ENCODE assay signal across 8 cellular contexts in the genomic region with DNA sequence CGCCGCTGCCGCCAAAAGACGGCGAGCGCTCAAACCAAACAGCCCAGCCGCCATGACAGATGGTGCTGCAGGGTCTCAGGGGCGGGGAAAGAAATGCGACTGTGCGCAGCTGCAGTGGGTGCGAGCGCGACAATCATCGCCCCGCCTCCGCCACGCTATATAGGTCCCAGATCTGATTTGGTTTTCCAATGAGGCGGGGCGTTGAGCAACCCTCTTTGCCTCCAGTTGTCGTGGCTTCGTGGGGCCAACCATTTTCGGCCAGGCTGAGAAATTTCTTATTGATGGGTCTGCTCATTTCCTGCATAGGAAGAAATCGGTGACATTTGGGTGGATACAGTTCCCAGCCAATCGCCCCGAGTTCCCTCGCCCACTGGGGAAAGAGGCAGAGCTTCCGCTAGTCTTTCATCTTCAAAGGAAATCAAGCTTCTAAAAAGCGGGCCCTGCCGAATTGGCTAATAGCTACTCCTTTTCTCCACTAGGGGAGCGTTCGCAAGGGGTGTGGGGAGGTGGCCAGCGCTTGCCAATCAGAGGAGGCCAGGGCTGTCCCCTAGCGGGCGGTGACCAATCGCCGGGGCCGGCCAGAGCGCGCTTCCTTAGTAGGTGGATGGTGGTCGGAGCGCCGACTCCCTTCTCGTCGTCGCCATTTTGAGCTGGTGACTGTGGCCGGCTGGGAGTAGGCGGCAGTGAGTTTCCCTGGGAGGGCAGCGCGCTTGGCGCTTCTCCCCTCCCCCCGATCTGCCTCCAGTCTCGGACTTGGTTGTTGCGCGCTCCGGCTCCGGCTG. TPM values are rescaled to one million over a fixed set of nuclear protein-coding genes. Genes with fewer than 3 reads are reported as not detected.
DNase-seq lines count a peak whose midpoint lies in the region; ATAC-seq, FAIRE-seq and TF ChIP-seq lines count a peak whose summit lies in the region.

A gene (minus strand): TSS at position 77 of the 782 bp plus-strand sequence. CDS start 23 bp downstream, at position 54.
A gene with protein sequence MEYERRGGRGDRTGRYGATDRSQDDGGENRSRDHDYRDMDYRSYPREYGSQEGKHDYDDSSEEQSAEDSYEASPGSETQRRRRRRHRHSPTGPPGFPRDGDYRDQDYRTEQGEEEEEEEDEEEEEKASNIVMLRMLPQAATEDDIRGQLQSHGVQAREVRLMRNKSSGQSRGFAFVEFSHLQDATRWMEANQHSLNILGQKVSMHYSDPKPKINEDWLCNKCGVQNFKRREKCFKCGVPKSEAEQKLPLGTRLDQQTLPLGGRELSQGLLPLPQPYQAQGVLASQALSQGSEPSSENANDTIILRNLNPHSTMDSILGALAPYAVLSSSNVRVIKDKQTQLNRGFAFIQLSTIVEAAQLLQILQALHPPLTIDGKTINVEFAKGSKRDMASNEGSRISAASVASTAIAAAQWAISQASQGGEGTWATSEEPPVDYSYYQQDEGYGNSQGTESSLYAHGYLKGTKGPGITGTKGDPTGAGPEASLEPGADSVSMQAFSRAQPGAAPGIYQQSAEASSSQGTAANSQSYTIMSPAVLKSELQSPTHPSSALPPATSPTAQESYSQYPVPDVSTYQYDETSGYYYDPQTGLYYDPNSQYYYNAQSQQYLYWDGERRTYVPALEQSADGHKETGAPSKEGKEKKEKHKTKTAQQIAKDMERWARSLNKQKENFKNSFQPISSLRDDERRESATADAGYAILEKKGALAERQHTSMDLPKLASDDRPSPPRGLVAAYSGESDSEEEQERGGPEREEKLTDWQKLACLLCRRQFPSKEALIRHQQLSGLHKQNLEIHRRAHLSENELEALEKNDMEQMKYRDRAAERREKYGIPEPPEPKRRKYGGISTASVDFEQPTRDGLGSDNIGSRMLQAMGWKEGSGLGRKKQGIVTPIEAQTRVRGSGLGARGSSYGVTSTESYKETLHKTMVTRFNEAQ (plus strand): TSS at position 596 of the 782 bp plus-strand sequence. CDS start 2,261 bp downstream, outside the sequence.

- H3K79me2 ChIP-seq in H9 (ENCODE audit: insufficient read depth, low read length): peaks cover 26% of the 10 kb centered on the region

- H3K9ac ChIP-seq in H9 (ENCODE audit: extremely low read depth, insufficient read length, low read length): peak within 1 kb of the TSS; percentile 92

- H3K27me3 Mint-ChIP-seq in H9 (ENCODE audit: low read depth) (no peaks in the 10 kb centered on the region), nephron progenitor cell (ENCODE audit: low read depth, poor library complexity) (no peaks in the 10 kb centered on the region)
- no peaks in the 10 kb centered on the region for H3K27me3 Mint-ChIP-seq in stimulated activated naive CD8-positive, alpha-beta T cell treated with anti-CD3 and anti-CD28 coated beads, Interleukin-15, amount 100 ng/mL, for 72 hours

- no peak within 1 kb of the TSS for H3T11ph ChIP-seq in H9 (ENCODE audit: low read length)

- no peaks in the 10 kb centered on the region; the same call in 1 of the 2 replicates for H3K4me1 ChIP-seq in H9 (ENCODE audit: insufficient read depth, low read length)

- peak within 1 kb of the TSS; percentile 97 to 99 (median 97) for H3K27ac Mint-ChIP-seq in H9
- peak within 1 kb of the TSS; percentile 99 for H3K27ac Mint-ChIP-seq in nephron progenitor cell
- H3K27ac Mint-ChIP-seq in stimulated activated naive CD8-positive, alpha-beta T cell treated with anti-CD3 and anti-CD28 coated beads, Interleukin-15, amount 100 ng/mL, for 72 hours: peak within 1 kb of the TSS; percentile 99 to 100

- no peak within 1 kb of the TSS for H2AK5ac ChIP-seq in H9 (ENCODE audit: insufficient read length, low read length)

- H3K9me3 Mint-ChIP-seq in H9: peaks cover 66 to 68% of the 10 kb centered on the region in 2 experiments
- peaks cover 57% of the 10 kb centered on the region for H3K9me3 Mint-ChIP-seq in nephron progenitor cell
- no peaks in the 10 kb centered on the region for H3K9me3 Mint-ChIP-seq in stimulated activated naive CD8-positive, alpha-beta T cell treated with anti-CD3 and anti-CD28 coated beads, Interleukin-15, amount 100 ng/mL, for 72 hours

- peaks cover 21 to 37% (median 27%) of the 10 kb centered on the region in 3 experiments; a peak in 6 of 7 replicates for H3K36me3 Mint-ChIP-seq in H9 (ENCODE audit: insufficient read depth in 1 of 3, low read depth in 3 of 3)
- peaks cover 43% of the 10 kb centered on the region for H3K36me3 Mint-ChIP-seq in nephron progenitor cell (ENCODE audit: low read depth)

- H4K91ac ChIP-seq in H9 (ENCODE audit: insufficient read length, low read depth, low read length): no peak within 1 kb of the TSS

- peak within 1 kb of the TSS; percentile 83 for H3K4me3 ChIP-seq in fibroblast of pulmonary artery (replicated peaks; ENCODE audit: low read depth, low read length)

- peak within 1 kb of the TSS; percentile 58 for H2BK5ac ChIP-seq in H9 (ENCODE audit: insufficient read length, low read length)

- H3K56ac ChIP-seq in H9 (ENCODE audit: insufficient read length, low read depth, low read length): no peak within 1 kb of the TSS

- WGBS in H9 (ENCODE audit: extremely low coverage, insufficient read length, low lambda C conversion rate): no CpG with 5 or more reads among the region's 56 CpGs

- H3K9me3 ChIP-seq in H9 (ENCODE audit: control insufficient read depth, low read depth, low read length): peaks cover 6% of the 10 kb centered on the region

- H3K23me2 ChIP-seq in H9 (ENCODE audit: insufficient read length, low read depth, low read length, poor library complexity, severe bottlenecking): peaks cover 8% of the 10 kb centered on the region

- peak within 1 kb of the TSS; percentile 75 for H3K18ac ChIP-seq in H9 (ENCODE audit: insufficient read length, low read depth, low read length)

- H2BK12ac ChIP-seq in H9 (ENCODE audit: insufficient read length, low read depth, low read length): no peak within 1 kb of the TSS

- H3K14ac ChIP-seq in H9 (ENCODE audit: insufficient read depth, low read length): peak within 1 kb of the TSS; percentile 98

- H4K8ac ChIP-seq in H9 (replicated peaks; ENCODE audit: insufficient read length, low read depth, low read length): no peak within 1 kb of the TSS

- ATAC-seq in stimulated activated naive CD8-positive, alpha-beta T cell treated with anti-CD3 and anti-CD28 coated beads, Interleukin-15, amount 100 ng/mL, for 72 hours: peak; percentile 96

- H4K5ac ChIP-seq in H9 (ENCODE audit: insufficient read length, low read depth, low read length): no peak within 1 kb of the TSS

- FAIRE-seq in G401.6 (lab: Jason Lieb, UNC): peak; percentile 99

- no peak within 1 kb of the TSS for H2BK120ac ChIP-seq in H9 (ENCODE audit: low read depth, low read length, poor library complexity, severe bottlenecking)

- DNase-seq in H9: peak; percentile 94
- DNase-seq in M059J (ENCODE audit: low read depth): peak; percentile 96
- DNase-seq in SHP77 (lab: John Stamatoyannopoulos, UW): peak; percentile 82 to 88
- peak; percentile 85 for DNase-seq in activated effector memory CD4-positive, alpha-beta T cell treated with Interleukin-2 at 50 U/mL for 16 hours
- DNase-seq in fibroblast of pulmonary artery (ENCODE audit: low read depth): peak; percentile 95
- DNase-seq in nephron progenitor cell: peak; percentile 86
- peak; percentile 86 to 95 for DNase-seq in stimulated activated naive CD8-positive, alpha-beta T cell treated with anti-CD3 and anti-CD28 coated beads, Interleukin-15, amount 100 ng/mL, for 72 hours

- no peak within 1 kb of the TSS for H3K4ac ChIP-seq in H9 (ENCODE audit: low read depth, low read length)

- no peak within 1 kb of the TSS for H2BK20ac ChIP-seq in H9 (ENCODE audit: low read depth, low read length, poor library complexity, severe bottlenecking)

- H2AFZ ChIP-seq in H9 (ENCODE audit: low read length): no peak within 1 kb of the TSS

- H3K79me1 ChIP-seq in H9 (ENCODE audit: insufficient read depth, low read depth, low read length, poor library complexity, severe bottlenecking): no peaks in the 10 kb centered on the region

- no peak within 1 kb of the TSS for H3K23ac ChIP-seq in H9 (ENCODE audit: insufficient read length, low read depth, low read length)

- peak within 1 kb of the TSS; percentile 51 for H3K27ac ChIP-seq in H9 (ENCODE audit: insufficient read length, low read depth, low read length)

- peak within 1 kb of the TSS; percentile 95 to 96 for H3K4me3 Mint-ChIP-seq in H9
- H3K4me3 Mint-ChIP-seq in nephron progenitor cell: peak within 1 kb of the TSS; percentile 98
- H3K4me3 Mint-ChIP-seq in stimulated activated naive CD8-positive, alpha-beta T cell treated with anti-CD3 and anti-CD28 coated beads, Interleukin-15, amount 100 ng/mL, for 72 hours: peak within 1 kb of the TSS; percentile 98 to 99

- no peak within 1 kb of the TSS for H2BK15ac ChIP-seq in H9 (ENCODE audit: low read depth, low read length)

- TF ChIP-seq CTCF in H9 (conservative IDR thresholded peaks at IDR 0.05): peak; percentile 64
- TF ChIP-seq CTCF in fibroblast of pulmonary artery (IDR thresholded peaks at IDR 0.05; ENCODE audit: low read length, missing control alignments): peak; percentile 59
- TF ChIP-seq CTCF in nephron progenitor cell (IDR thresholded peaks at IDR 0.05): peak; percentile 54

- peak within 1 kb of the TSS; percentile 80 for H3K4me2 ChIP-seq in H9 (ENCODE audit: insufficient read depth, insufficient read length, low read length)

- H3K4me1 Mint-ChIP-seq in H9 (peaks cover 10 to 11% of the 10 kb centered on the region in 2 experiments), nephron progenitor cell (peaks cover 24% of the 10 kb centered on the region)
- peaks cover 32% of the 10 kb centered on the region for H3K4me1 Mint-ChIP-seq in stimulated activated naive CD8-positive, alpha-beta T cell treated with anti-CD3 and anti-CD28 coated beads, Interleukin-15, amount 100 ng/mL, for 72 hours

- H3K27me3 ChIP-seq in H9 (ENCODE audit: insufficient read depth, low read length): no peaks in the 10 kb centered on the region

- no peaks in the 10 kb centered on the region for H4K20me1 ChIP-seq in H9 (ENCODE audit: control insufficient read depth, insufficient read depth, insufficient read length)

RNA-seq across cellular contexts. Expression of the first gene that starts in this region (rescaled TPM):
- 98.5 and 100 TPM in 2 replicates for total RNA-seq in H9 (2021)
- 194 and 205 TPM in 2 replicates for total RNA-seq in M059J (2014; rRNA removed; shearing (Covaris generic))

RNA-seq across cellular contexts. Expression of the second gene that starts in this region (rescaled TPM):
- total RNA-seq in H9 (2021): 55.8 and 57.3 TPM in 2 replicates
- 33.3 and 45.9 TPM in 2 replicates for total RNA-seq in M059J (2014; rRNA removed; shearing (Covaris generic))

Comparison
In these comparisons a context has a peak if more than half of its experiments do, and no peak if none do; other contexts are left out.
1. Peak in every context shown above with its lines: DNase-seq, ATAC-seq, H3K4me3 ChIP-seq and H3K27ac ChIP-seq.